Comparison of ENCODE assay signal across 25 cellular contexts in genomic region chr15:77803487-77803886, GRCh38.
"Had no signal": no experiment of that assay in that cellular context is flagged by ENCODE, and none has a peak within 500 bp of the region (broad histone marks: within the 10 kb centered on the region; RNA-seq: fewer than 3 reads in every experiment).

No MANE protein-coding gene starts in this region.

- H3K4me3 Mint-ChIP-seq: effector memory CD8-positive, alpha-beta T cell; immature natural killer cell; naive thymus-derived CD8-positive, alpha-beta T cell; nephron progenitor cell; stimulated activated naive B cell treated with anti-CD40 and anti-IgM and Interleukin-4, amounts not matched to agents 10 μg/mL and 1 μg/mL and 100 μg/mL, for 72 hours; stimulated activated naive CD8-positive, alpha-beta T cell treated with anti-CD3 and anti-CD28 coated beads, Interleukin-15, Interleukin-2, amounts not matched to agents 100 ng/mL and 50 ng/mL, for 24 hours had no signal

- H3K4me1 ChIP-seq: esophagus squamous epithelium, lower lobe of right lung, pancreas, right lobe of liver, tibial nerve, upper lobe of right lung, uterus had no signal

- H3K36me3 Mint-ChIP-seq: immature natural killer cell; naive thymus-derived CD8-positive, alpha-beta T cell; stimulated activated naive B cell treated with anti-CD40 and anti-IgM and Interleukin-4, amounts not matched to agents 10 μg/mL and 1 μg/mL and 100 μg/mL, for 72 hours had no signal

- H3K4me3 ChIP-seq: esophagus squamous epithelium, lower lobe of right lung, pancreas, right lobe of liver, thoracic aorta, tibial nerve, upper lobe of right lung, uterus had no signal

- H3K4me1 Mint-ChIP-seq: immature natural killer cell; stimulated activated naive B cell treated with anti-CD40 and anti-IgM and Interleukin-4, amounts not matched to agents 10 μg/mL and 1 μg/mL and 100 μg/mL, for 72 hours had no signal

- H3K27ac ChIP-seq: esophagus squamous epithelium, lower lobe of right lung, neutrophil, pancreas, right lobe of liver, thoracic aorta, tibial nerve, upper lobe of right lung, uterus had no signal

- FAIRE-seq: endometrium, pancreas, small intestine had no signal

- H3K27ac Mint-ChIP-seq: effector memory CD8-positive, alpha-beta T cell; immature natural killer cell; naive thymus-derived CD8-positive, alpha-beta T cell; nephron progenitor cell; stimulated activated naive B cell treated with anti-CD40 and anti-IgM and Interleukin-4, amounts not matched to agents 10 μg/mL and 1 μg/mL and 100 μg/mL, for 72 hours; stimulated activated naive CD8-positive, alpha-beta T cell treated with anti-CD3 and anti-CD28 coated beads, Interleukin-15, Interleukin-2, amounts not matched to agents 100 ng/mL and 50 ng/mL, for 24 hours had no signal

- ATAC-seq: effector memory CD8-positive, alpha-beta T cell; lower lobe of right lung; naive thymus-derived CD8-positive, alpha-beta T cell; pancreas; right lobe of liver; stimulated activated naive B cell treated with anti-CD40 and anti-IgM and Interleukin-4, amounts not matched to agents 10 μg/mL and 1 μg/mL and 100 μg/mL, for 72 hours; upper lobe of right lung had no signal

- H3K27me3 ChIP-seq: pancreas, right lobe of liver, tibial nerve, uterus had no signal

- H3K36me3 ChIP-seq: esophagus squamous epithelium, lower lobe of right lung, neutrophil, pancreas, right lobe of liver, thoracic aorta, tibial nerve, upper lobe of right lung, uterus had no signal

- H3K27me3 Mint-ChIP-seq: naive thymus-derived CD8-positive, alpha-beta T cell; stimulated activated naive CD8-positive, alpha-beta T cell treated with anti-CD3 and anti-CD28 coated beads, Interleukin-15, Interleukin-2, amounts not matched to agents 100 ng/mL and 50 ng/mL, for 24 hours had no signal

- DNase-seq: cortex of kidney; effector memory CD8-positive, alpha-beta T cell; erythroblast; esophagus squamous epithelium; foreskin melanocyte; immature natural killer cell; islet precursor cell; kidney glomerular epithelial cell; lower lobe of right lung; naive thymus-derived CD8-positive, alpha-beta T cell; nephron progenitor cell; pancreas; retina; right lobe of liver; small intestine; stimulated activated CD4-positive, alpha-beta T cell treated with anti-CD3 and anti-CD28 coated beads, Interleukin-15, amount 100 ng/mL, for 24 hours; stimulated activated CD4-positive, alpha-beta T cell treated with anti-CD3 and anti-CD28 coated beads, Interleukin-2, amount 100 ng/mL, for 48 hours; stimulated activated naive B cell treated with anti-CD40 and anti-IgM and Interleukin-4, amounts not matched to agents 10 μg/mL and 1 μg/mL and 100 μg/mL, for 72 hours; upper lobe of right lung; uterus had no signal

- H3K9me3 Mint-ChIP-seq: effector memory CD8-positive, alpha-beta T cell; immature natural killer cell; naive thymus-derived CD8-positive, alpha-beta T cell; nephron progenitor cell; stimulated activated naive CD8-positive, alpha-beta T cell treated with anti-CD3 and anti-CD28 coated beads, Interleukin-15, Interleukin-2, amounts not matched to agents 100 ng/mL and 50 ng/mL, for 24 hours had no signal

- H3K9me3 ChIP-seq: esophagus squamous epithelium, lower lobe of right lung, neutrophil, pancreas, right lobe of liver, thoracic aorta, tibial nerve, upper lobe of right lung, uterus had no signal
